Comparison of ENCODE assay signal across 11 cellular contexts in the genomic region with DNA sequence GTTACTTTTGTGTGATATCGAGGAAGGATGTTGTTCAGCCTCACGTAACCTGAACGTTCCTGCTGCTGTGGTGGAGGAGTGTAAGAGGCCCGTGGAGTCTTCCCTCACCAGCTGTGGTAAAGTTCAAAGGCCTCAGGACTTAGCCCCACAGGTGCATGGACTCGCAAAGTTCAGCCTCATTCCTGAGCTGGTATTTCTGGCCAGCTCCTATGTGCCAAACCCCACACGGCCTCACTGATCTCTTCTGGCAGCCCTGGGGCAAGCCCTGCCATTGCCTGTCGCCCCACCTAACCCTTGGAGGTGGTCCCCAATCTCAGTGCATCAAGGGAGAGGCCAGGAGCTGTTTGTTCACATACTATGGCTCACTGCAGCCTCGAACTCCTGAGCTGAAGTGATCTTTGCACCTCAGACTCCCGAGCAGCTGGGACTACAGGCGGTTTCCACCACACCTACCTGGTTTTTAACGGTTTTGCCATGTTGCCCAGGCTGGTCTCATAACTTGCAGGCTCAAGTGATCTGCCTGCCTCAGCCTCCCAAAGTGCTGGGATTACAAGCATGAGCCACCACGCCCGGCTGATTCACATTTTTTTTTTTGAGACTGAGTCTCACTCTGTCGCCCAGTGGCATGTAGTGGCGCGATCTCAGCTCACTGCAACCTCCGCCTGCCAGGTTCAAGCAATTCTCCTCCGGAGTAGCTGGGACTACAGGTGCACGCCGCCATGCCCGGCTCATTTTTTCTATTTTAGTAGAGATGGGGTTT. TPM values are rescaled to one million over a fixed set of nuclear protein-coding genes. Genes with fewer than 3 reads are reported as not detected.
DNase-seq lines count a peak whose midpoint lies in the region; ATAC-seq, FAIRE-seq and TF ChIP-seq lines count a peak whose summit lies in the region.
"Had no signal": no experiment of that assay in that cellular context is flagged by ENCODE, and none has a peak within 500 bp of the region (broad histone marks: within the 10 kb centered on the region; RNA-seq: fewer than 3 reads in every experiment).

No MANE protein-coding gene starts in this region.

- no peak overlapping the region for H3K56ac ChIP-seq in H9 (ENCODE audit: insufficient read length, low read depth, low read length)

- no peaks in the 10 kb centered on the region for H3K9me3 ChIP-seq in H9 (ENCODE audit: control insufficient read depth, low read depth, low read length)
- no peaks in the 10 kb centered on the region for H3K9me3 ChIP-seq in T-helper 17 cell (ENCODE audit: control insufficient read depth, low read length, poor library complexity, severe bottlenecking)
- H3K9me3 ChIP-seq in esophagus muscularis mucosa = no peaks in the 10 kb centered on the region
- no peaks in the 10 kb centered on the region for H3K9me3 ChIP-seq in kidney (ENCODE audit: control insufficient read depth in 1 of 2, low read length in 2 of 2)
- H3K9me3 ChIP-seq: neutrophil had no signal

- H3K79me2 ChIP-seq in H9 (ENCODE audit: insufficient read depth, low read length) = peaks cover 42% of the 10 kb centered on the region; the same call in 1 of the 2 replicates

- H3K9me3 Mint-ChIP-seq in H9 = no peaks in the 10 kb centered on the region

- H3K23me2 ChIP-seq in H9 (ENCODE audit: insufficient read length, low read depth, low read length, poor library complexity, severe bottlenecking) = peaks cover 13% of the 10 kb centered on the region

- TF ChIP-seq POLR2A in esophagus muscularis mucosa (IDR thresholded peaks at IDR 0.05; ENCODE audit: low read depth) = no peak

- H3K27ac ChIP-seq in H9 (ENCODE audit: insufficient read length, low read depth, low read length) (no peak overlapping the region), esophagus muscularis mucosa (replicated peaks in 1 of 4) (no peak overlapping the region), kidney (ENCODE audit: low read depth in 2 of 2, low read length in 2 of 2) (peak overlapping the region in 1 of 2 donors; percentile 22)
- H3K27ac ChIP-seq: neutrophil had no signal

- peak overlapping the region; percentile 68 to 86 for H3K4me3 Mint-ChIP-seq in H9
- H3K4me3 Mint-ChIP-seq in T-helper 17 cell = peak overlapping the region; percentile 84

- no peak overlapping the region for H2BK5ac ChIP-seq in H9 (ENCODE audit: insufficient read length, low read length)

- H3K23ac ChIP-seq in H9 (ENCODE audit: insufficient read length, low read depth, low read length) = no peak overlapping the region

- peak overlapping the region; percentile 94 for H3K4me2 ChIP-seq in H9 (ENCODE audit: insufficient read depth, insufficient read length, low read length)

- ATAC-seq in T-helper 17 cell = no peak
- ATAC-seq in HG02759 (IDR thresholded peaks at IDR 0.05; ENCODE audit: unreplicated experiment) = no peak
- no peak for ATAC-seq in GM18511 (IDR thresholded peaks at IDR 0.05; ENCODE audit: unreplicated experiment)

- H3K4me3 ChIP-seq in esophagus muscularis mucosa (peak overlapping the region; percentile 64 to 94 (median 76)), retinal pigment epithelial cell (ENCODE audit: low read length) (peak overlapping the region; percentile 8), kidney (ENCODE audit: low read length in 2 of 2) (peak overlapping the region in 1 of 2 donors; percentile 87)

- no peaks in the 10 kb centered on the region; the same call in 1 of the 2 replicates for H3K27me3 ChIP-seq in H9 (ENCODE audit: insufficient read depth, low read length)
- no peaks in the 10 kb centered on the region for H3K27me3 ChIP-seq in esophagus muscularis mucosa

- H3K4me1 Mint-ChIP-seq in H9 (peaks cover 23 to 28% of the 10 kb centered on the region in 2 experiments), T-helper 17 cell (peaks cover 44% of the 10 kb centered on the region)

- H2AK5ac ChIP-seq in H9 (ENCODE audit: insufficient read length, low read length) = no peak overlapping the region

- DNase-seq in H9 (no peak), T-helper 17 cell (no peak), esophagus muscularis mucosa (ENCODE audit: extremely low spot score) (no peak), retinal pigment epithelial cell (ENCODE audit: low read depth) (no peak), NCI-H2029 treated with DMSO at 0.1 percent for 48 hours (lab: John Stamatoyannopoulos, UW) (no peak), kidney (no peak)
- DNase-seq: amygdala had no signal

- no peak for FAIRE-seq in kidney (lab: Jason Lieb, UNC)
- FAIRE-seq: RCC 7860 had no signal

- no peak overlapping the region for H2BK15ac ChIP-seq in H9 (ENCODE audit: low read depth, low read length)

- H3K18ac ChIP-seq in H9 (ENCODE audit: insufficient read length, low read depth, low read length) = no peak overlapping the region

- H4K91ac ChIP-seq in H9 (ENCODE audit: insufficient read length, low read depth, low read length) = no peak overlapping the region

- WGBS in H9 (ENCODE audit: extremely low coverage, insufficient read length, low lambda C conversion rate) = no CpG with 5 or more reads among the region's 21 CpGs
- 76% methylated on average over 19 of the region's 21 CpGs for WGBS in esophagus muscularis mucosa

- H2BK12ac ChIP-seq in H9 (ENCODE audit: insufficient read length, low read depth, low read length) = no peak overlapping the region

- H4K5ac ChIP-seq in H9 (ENCODE audit: insufficient read length, low read depth, low read length) = no peak overlapping the region

- no peak overlapping the region for H3K4ac ChIP-seq in H9 (ENCODE audit: low read depth, low read length)

- no peak overlapping the region for H3K14ac ChIP-seq in H9 (ENCODE audit: insufficient read depth, low read length)

- H3K36me3 ChIP-seq in esophagus muscularis mucosa (peaks cover 19 to 24% (median 19%) of the 10 kb centered on the region in 4 donors), kidney (ENCODE audit: control insufficient read depth in 1 of 2, insufficient read depth in 2 of 2, low read length in 2 of 2) (peaks cover 3 to 5% of the 10 kb centered on the region in 2 donors)

- H3K9ac ChIP-seq in H9 (ENCODE audit: extremely low read depth, insufficient read length, low read length) (no peak overlapping the region), kidney (ENCODE audit: low read length in 2 of 2) (peak overlapping the region in 1 of 2 donors; percentile 85)

- no peak overlapping the region for H2BK20ac ChIP-seq in H9 (ENCODE audit: low read depth, low read length, poor library complexity, severe bottlenecking)

- no peak overlapping the region for H4K8ac ChIP-seq in H9 (replicated peaks; ENCODE audit: insufficient read length, low read depth, low read length)

- no peaks in the 10 kb centered on the region for H4K20me1 ChIP-seq in H9 (ENCODE audit: control insufficient read depth, insufficient read depth, insufficient read length)

- no peak for TF ChIP-seq CTCF in H9 (conservative IDR thresholded peaks at IDR 0.05)
- no peak for TF ChIP-seq CTCF in esophagus muscularis mucosa (IDR thresholded peaks at IDR 0.05)
- TF ChIP-seq CTCF in retinal pigment epithelial cell (conservative IDR thresholded peaks at IDR 0.05; ENCODE audit: low read depth, low read length) = no peak
- no peak for TF ChIP-seq CTCF in kidney (IDR thresholded peaks at IDR 0.05; ENCODE audit: borderline replicate concordance, extremely low read depth, insufficient read depth)

- H3K27ac Mint-ChIP-seq in H9 (peak overlapping the region in 1 of 3 experiments; percentile 83; a peak in 1 of 7 replicates), T-helper 17 cell (peak overlapping the region; percentile 75)

- no peak for TF ChIP-seq EP300 in esophagus muscularis mucosa (IDR thresholded peaks at IDR 0.05)

- intact Hi-C loops in esophagus muscularis mucosa (cut with DNase I) (no loop called here), kidney (cut with DNase I) (no loop called here)

- no peak overlapping the region for H2BK120ac ChIP-seq in H9 (ENCODE audit: low read depth, low read length, poor library complexity, severe bottlenecking)

- peaks cover 13 to 30% (median 24%) of the 10 kb centered on the region in 3 experiments; a peak in 6 of 7 replicates for H3K36me3 Mint-ChIP-seq in H9 (ENCODE audit: insufficient read depth in 1 of 3, low read depth in 3 of 3)
- H3K36me3 Mint-ChIP-seq in T-helper 17 cell (ENCODE audit: low read depth) = no peaks in the 10 kb centered on the region

- H3K4me1 ChIP-seq in H9 (ENCODE audit: insufficient read depth, low read length) (no peaks in the 10 kb centered on the region), esophagus muscularis mucosa (peaks cover 54 to 68% (median 59%) of the 10 kb centered on the region in 4 donors), kidney (ENCODE audit: control insufficient read depth in 1 of 2, insufficient read depth in 1 of 2, low read depth in 1 of 2, low read length in 2 of 2) (peaks cover 12 to 40% of the 10 kb centered on the region in 2 donors)

- peaks cover 10% of the 10 kb centered on the region for H3K79me1 ChIP-seq in H9 (ENCODE audit: insufficient read depth, low read depth, low read length, poor library complexity, severe bottlenecking)

- no peak overlapping the region for H2AFZ ChIP-seq in H9 (ENCODE audit: low read length)

- H3T11ph ChIP-seq in H9 (ENCODE audit: low read length) = no peak overlapping the region

- H3K27me3 Mint-ChIP-seq in H9 (ENCODE audit: low read depth) (peaks cover 14% of the 10 kb centered on the region), T-helper 17 cell (no peaks in the 10 kb centered on the region)

RNA-seq across cellular contexts. Expression of gene PHRF1, which starts 2.2 kb away (rescaled TPM):
- total RNA-seq in H9 (2021) (48.9 and 50.6 TPM in 2 replicates), T-helper 17 cell (10 to 100 TPM; 36.7 to 44.8 TPM), esophagus muscularis mucosa (10 to 100 TPM; 24.5 to 38.2 (median 28.7) TPM), kidney (30.9 TPM)
- 7.5 TPM for polyA plus RNA-seq in kidney (ENCODE audit: insufficient read depth, low read depth, low replicate concordance)

RNA-seq across cellular contexts. Expression of gene RASSF7, which starts 17.7 kb away (rescaled TPM):
- total RNA-seq in H9 (2021) = 26.3 and 30.0 TPM in 2 replicates
- 10 to 100 TPM; 24.6 to 29.4 TPM for total RNA-seq in T-helper 17 cell
- 10 to 100 TPM in 3 of 4 donors, 1 to 10 TPM in 1; 2.9 to 24.4 (median 13.7) TPM for total RNA-seq in esophagus muscularis mucosa
- 106 TPM for total RNA-seq in kidney
- polyA plus RNA-seq in kidney (ENCODE audit: insufficient read depth, low read depth, low replicate concordance) = 108 TPM

RNA-seq across cellular contexts. Expression of gene LMNTD2, which starts 17.9 kb away (rescaled TPM):
- 4.2 and 4.7 TPM in 2 replicates for total RNA-seq in H9 (2021)
- total RNA-seq in T-helper 17 cell = 1 to 10 TPM; 3.8 to 6.0 TPM
- total RNA-seq in esophagus muscularis mucosa = 1 to 10 TPM in 3 of 4 donors, under 1 TPM in 1; 0.52 to 3.1 (median 1.7) TPM
- 8.0 TPM for total RNA-seq in kidney
- polyA plus RNA-seq in kidney (ENCODE audit: insufficient read depth, low read depth, low replicate concordance) = 6.2 TPM

RNA-seq across cellular contexts. Expression of gene IRF7, which starts 37.3 kb away (rescaled TPM):
- total RNA-seq in H9 (2021) (9.7 and 9.8 TPM in 2 replicates), T-helper 17 cell (10 to 100 TPM; 40.3 to 44.0 TPM), esophagus muscularis mucosa (10 to 100 TPM; 11.3 to 39.6 (median 14.2) TPM), kidney (36.7 TPM)
- polyA plus RNA-seq in kidney (ENCODE audit: insufficient read depth, low read depth, low replicate concordance) = 21.5 TPM

RNA-seq across cellular contexts. Expression of gene LRRC56, which starts 41.1 kb away (rescaled TPM):
- 3.1 and 3.4 TPM in 2 replicates for total RNA-seq in H9 (2021)
- total RNA-seq in T-helper 17 cell = 1 to 10 TPM; 5.7 to 5.8 TPM
- under 1 TPM in 2 of 4 donors, not detected in 2; 0.19 to 0.33 TPM for total RNA-seq in esophagus muscularis mucosa
- total RNA-seq in kidney = 7.7 TPM
- 1.2 TPM for polyA plus RNA-seq in kidney (ENCODE audit: insufficient read depth, low read depth, low replicate concordance)
